In genomic region chr2:237966250-237966564, GRCh38 we compare ENCODE assay signal across 1 cellular context.
A peak's percentile ranks its signal among the peaks of the same experiment; 100 is the strongest.
TF ChIP-seq lines count a peak whose summit lies in the region.

No MANE protein-coding gene starts in this region.

TF ChIP-seq in HepG2, 621 proteins besides CTCF, POLR2A, EP300 and RAD21 (continued from another document):
- TF ChIP-seq ZNF18 (CRISPR knock-in tag; IDR thresholded peaks at IDR 0.05; ENCODE audit: insufficient replicate concordance) (no peak), ZNF598 (CRISPR knock-in tag; IDR thresholded peaks at IDR 0.05; ENCODE audit: borderline replicate concordance) (no peak), MBD4 (IDR thresholded peaks at IDR 0.05; ENCODE audit: borderline replicate concordance, low read length) (no peak), SALL2 (CRISPR knock-in tag; IDR thresholded peaks at IDR 0.05) (no peak), ZSCAN20 (CRISPR knock-in tag; IDR thresholded peaks at IDR 0.05; ENCODE audit: borderline replicate concordance) (no peak), ZNF101 (CRISPR knock-in tag; IDR thresholded peaks at IDR 0.05; ENCODE audit: borderline replicate concordance, low read depth) (no peak), ZNF891 (CRISPR knock-in tag; IDR thresholded peaks at IDR 0.05) (peak; percentile 9; the same call in 1 of the 2 replicates), ATAD3A (CRISPR knock-in tag; IDR thresholded peaks at IDR 0.05) (no peak), SNAPC2 (CRISPR knock-in tag; IDR thresholded peaks at IDR 0.05) (no peak), LRRFIP1 (CRISPR knock-in tag; conservative IDR thresholded peaks at IDR 0.05) (no peak), NPAS2 (CRISPR knock-in tag; IDR thresholded peaks at IDR 0.05; ENCODE audit: borderline replicate concordance) (0 out of 2 replicates have a peak, but pooled peaks have one; percentile 80), ZNF563 (CRISPR knock-in tag; IDR thresholded peaks at IDR 0.05) (no peak; the same call in 1 of the 2 replicates), FOXA1 (IDR thresholded peaks at IDR 0.05) (no peak), FOXA1 (CRISPR knock-in tag; IDR thresholded peaks at IDR 0.05) (no peak), ZNF619 (CRISPR knock-in tag; IDR thresholded peaks at IDR 0.05) (no peak), ZNF572 (CRISPR knock-in tag; IDR thresholded peaks at IDR 0.05) (0 out of 2 replicates have a peak, but pooled peaks have one; percentile 4), TCF7L2 (IDR thresholded peaks at IDR 0.05; ENCODE audit: low read depth, low read length) (no peak), ZUFSP (CRISPR knock-in tag; IDR thresholded peaks at IDR 0.05; ENCODE audit: borderline replicate concordance) (no peak), TRIM24 (CRISPR knock-in tag; IDR thresholded peaks at IDR 0.05) (no peak), SKI (IDR thresholded peaks at IDR 0.05; ENCODE audit: partially characterized antibody) (no peak), NR2F2 (IDR thresholded peaks at IDR 0.05; ENCODE audit: borderline replicate concordance, low read depth) (peak; percentile 10; the same call in 1 of the 2 replicates), CAMTA2 (CRISPR knock-in tag; IDR thresholded peaks at IDR 0.05; ENCODE audit: borderline replicate concordance) (no peak), ETV5 (CRISPR knock-in tag; IDR thresholded peaks at IDR 0.05; ENCODE audit: borderline replicate concordance) (no peak), ZNF331 (CRISPR knock-in tag; IDR thresholded peaks at IDR 0.05) (no peak), E2F5 (CRISPR knock-in tag; conservative IDR thresholded peaks at IDR 0.05) (no peak), TSC22D2 (CRISPR knock-in tag; IDR thresholded peaks at IDR 0.05; ENCODE audit: borderline replicate concordance) (no peak), MIER2 (CRISPR knock-in tag; IDR thresholded peaks at IDR 0.05) (no peak), SMAD9 (CRISPR knock-in tag; IDR thresholded peaks at IDR 0.05) (no peak), TBX2 (CRISPR knock-in tag; IDR thresholded peaks at IDR 0.05; ENCODE audit: borderline replicate concordance) (no peak), TRIM22 (IDR thresholded peaks at IDR 0.05) (no peak), PBX2 (CRISPR knock-in tag; IDR thresholded peaks at IDR 0.05) (no peak), ZNF12 (CRISPR knock-in tag; IDR thresholded peaks at IDR 0.05) (0 out of 2 replicates have a peak, but pooled peaks have one; percentile 18), ZNF674 (CRISPR knock-in tag; IDR thresholded peaks at IDR 0.05; ENCODE audit: low read depth) (no peak), TFDP1 (CRISPR knock-in tag; IDR thresholded peaks at IDR 0.05; ENCODE audit: borderline replicate concordance) (no peak), KDM6A (CRISPR knock-in tag; IDR thresholded peaks at IDR 0.05; ENCODE audit: low read depth) (no peak), FLYWCH1 (CRISPR knock-in tag; IDR thresholded peaks at IDR 0.05) (no peak), JDP2 (CRISPR knock-in tag; IDR thresholded peaks at IDR 0.05; ENCODE audit: borderline replicate concordance) (no peak)
TF ChIP-seq in HepG2: peak in this region for 13.
